10 cellular contexts compared by ENCODE assay signal in genomic region chr10:95474228-95475002, GRCh38.
DNase-seq lines count a peak whose midpoint lies in the region; ATAC-seq and TF ChIP-seq lines count a peak whose summit lies in the region.
"Had no signal": no experiment of that assay in that cellular context is flagged by ENCODE, and none has a peak within 500 bp of the region (broad histone marks: within the 10 kb centered on the region; RNA-seq: fewer than 3 reads in every experiment).

No MANE protein-coding gene starts in this region.

- no peaks in the 10 kb centered on the region for H3K27me3 ChIP-seq in stomach smooth muscle (ENCODE audit: control insufficient read depth in 1 of 2, insufficient read depth in 2 of 2, low read length in 2 of 2)

- H3K9me3 ChIP-seq in stomach smooth muscle (ENCODE audit: control insufficient read depth in 2 of 2, low read length in 2 of 2) = no peaks in the 10 kb centered on the region

- DNase-seq in LNCaP clone FGC (ENCODE audit: low read depth) = peak; percentile 42
- peak; percentile 4 for DNase-seq in hepatic stellate cell (ENCODE audit: low spot score)
- no peak for DNase-seq in hypothalamus (lab: John Stamatoyannopoulos, UW)
- DNase-seq in natural killer cell = no peak
- DNase-seq: activated naive CD4-positive, alpha-beta T cell treated with anti-CD3 and anti-CD28 coated beads, Interleukin-2, amount 50 U/mL, for 16 hours; kidney glomerular epithelial cell had no signal

- no peak overlapping the region for H3K4me3 ChIP-seq in LNCaP clone FGC (ENCODE audit: low read depth, low read length)
- H3K4me3 ChIP-seq in stomach smooth muscle (ENCODE audit: low read length in 2 of 2) = peak overlapping the region in 1 of 2 donors; percentile 8

- H3K4me3 Mint-ChIP-seq in brain (peak overlapping the region in 1 of 5 experiments; percentile 56), natural killer cell (no peak overlapping the region)

- H3K9ac ChIP-seq in stomach smooth muscle (ENCODE audit: low read length in 2 of 2) = peak overlapping the region; percentile 42 to 55

- H3K9me3 Mint-ChIP-seq in brain (no peaks in the 10 kb centered on the region), natural killer cell (no peaks in the 10 kb centered on the region)

- no peak for TF ChIP-seq CTCF in LNCaP clone FGC (IDR thresholded peaks at IDR 0.05; ENCODE audit: control insufficient read depth, extremely low read depth, insufficient read depth)
- TF ChIP-seq CTCF in brain (conservative IDR thresholded peaks at IDR 0.05) = no peak
- no peak for TF ChIP-seq CTCF in natural killer cell (IDR thresholded peaks at IDR 0.05)

- peak overlapping the region; percentile 96 for H3K27ac ChIP-seq in stomach smooth muscle (ENCODE audit: low read length)

- H3K27me3 Mint-ChIP-seq in brain = no peaks in the 10 kb centered on the region
- H3K27me3 Mint-ChIP-seq in natural killer cell (ENCODE audit: low read depth in 2 of 2) = peaks cover 6 to 7% of the 10 kb centered on the region in 2 donors

- H3K4me1 ChIP-seq in stomach smooth muscle (ENCODE audit: control insufficient read depth, insufficient read depth, low read length) = peaks cover 69% of the 10 kb centered on the region

- no peaks in the 10 kb centered on the region for H3K36me3 ChIP-seq in stomach smooth muscle (ENCODE audit: control insufficient read depth in 2 of 2, insufficient read depth in 2 of 2, low read length in 2 of 2)

- intact Hi-C loops in natural killer cell (cut with micrococcal nuclease) = no loop called here

- peak overlapping the region; percentile 52 to 91 (median 85) for H3K27ac Mint-ChIP-seq in brain
- no peak overlapping the region for H3K27ac Mint-ChIP-seq in natural killer cell

- H3K4me1 Mint-ChIP-seq in brain (peaks cover 87% of the 10 kb centered on the region), natural killer cell (no peaks in the 10 kb centered on the region)

- H3K36me3 Mint-ChIP-seq in brain (no peaks in the 10 kb centered on the region), natural killer cell (no peaks in the 10 kb centered on the region)

- ATAC-seq in natural killer cell (no peak), GM21825 (IDR thresholded peaks at IDR 0.05; ENCODE audit: unreplicated experiment) (no peak), GM21447 (IDR thresholded peaks at IDR 0.05; ENCODE audit: unreplicated experiment) (no peak)

Comparison
In these comparisons a context has a peak if more than half of its experiments do, and no peak if none do; other contexts are left out.
1. DNase-seq: peak in LNCaP clone FGC (single experiment) and hepatic stellate cell (single experiment); none in hypothalamus (0 of 51) and natural killer cell (single experiment).
2. H3K27ac Mint-ChIP-seq: peak in brain (5 of 5); none in natural killer cell (0 of 2).